In genomic region chr17:79795795-79796569, GRCh38 we compare ENCODE assay signal across 8 cellular contexts. TPM values are rescaled to one million over a fixed set of nuclear protein-coding genes. Genes with fewer than 3 reads are reported as not detected.
DNase-seq lines count a peak whose midpoint lies in the region; FAIRE-seq and TF ChIP-seq lines count a peak whose summit lies in the region.

No MANE protein-coding gene starts in this region.

- H3K4me3 Mint-ChIP-seq in activated CD4-positive, alpha-beta T cell treated with anti-CD3 and anti-CD28 coated beads, Interleukin-2, amount 10 ng/mL, durations not matched to agents 24 days and 14 days = peak overlapping the region; percentile 85
- H3K4me3 Mint-ChIP-seq in activated CD4-positive, alpha-beta memory T cell treated with anti-CD3 and anti-CD28 coated beads for 36 hours = peak overlapping the region; percentile 76

- H3K27me3 ChIP-seq in keratinocyte (ENCODE audit: control insufficient read depth, extremely low read depth, insufficient read depth, low read length) (peaks cover 63% of the 10 kb centered on the region), thymus (ENCODE audit: control insufficient read depth, insufficient read depth) (peaks cover 70% of the 10 kb centered on the region)

- intact Hi-C loops in activated CD4-positive, alpha-beta T cell treated with anti-CD3 and anti-CD28 coated beads, Interleukin-2, amount 10 ng/mL, durations not matched to agents 24 days and 14 days (cut with micrococcal nuclease) = loop anchor here (2.0 to 5.0 kb wide), 4 partner anchors 15 to 241 kb away; partner anchors contain the start of genes CBX2, CCDC40 and TBC1D16
- intact Hi-C loops in activated CD4-positive, alpha-beta memory T cell treated with anti-CD3 and anti-CD28 coated beads for 36 hours (cut with micrococcal nuclease) = loop anchor here (2.0 to 5.0 kb wide), 2 partner anchors 15 to 49 kb away; no protein-coding TSS in a partner anchor

- no peaks in the 10 kb centered on the region for H4K20me1 ChIP-seq in keratinocyte (ENCODE audit: control insufficient read depth, extremely low read depth, insufficient read depth, low read length)

- CTCF ChIA-PET in activated CD4-positive, alpha-beta memory T cell treated with anti-CD3 and anti-CD28 coated beads for 36 hours (lab: Charles Lee) = interaction anchor here (0.9 to 2.5 kb wide), 9 partner anchors 12 to 196 kb away, joined by 3 to 20 read pairs (median 5); partner anchors contain the start of gene CBX4

- no peaks in the 10 kb centered on the region for H3K79me2 ChIP-seq in keratinocyte (ENCODE audit: control insufficient read depth, insufficient read depth, low read length)

- peaks cover 41% of the 10 kb centered on the region for H3K4me1 ChIP-seq in keratinocyte (ENCODE audit: control insufficient read depth, extremely low read depth, insufficient read depth, low read length)
- peaks cover 37% of the 10 kb centered on the region for H3K4me1 ChIP-seq in thymus (ENCODE audit: control insufficient read depth, insufficient read depth, low read length)

- WGBS in thymus = 43% methylated on average over 14 of the region's 14 CpGs

- POLR2A ChIA-PET in activated CD4-positive, alpha-beta memory T cell treated with anti-CD3 and anti-CD28 coated beads for 36 hours (lab: Charles Lee) = interaction anchor here (1.1 to 3.8 kb wide), 2 partner anchors 41 to 43 kb away, joined by 3 to 23 read pairs; partner anchors contain the start of gene CBX4

- H3K9ac ChIP-seq in keratinocyte (ENCODE audit: control insufficient read depth, extremely low read depth, insufficient read depth, low read length) = peak overlapping the region; percentile 78

- DNase-seq in activated CD4-positive, alpha-beta T cell treated with anti-CD3 and anti-CD28 coated beads, Interleukin-2, amount 10 ng/mL, durations not matched to agents 24 days and 14 days = no peak
- no peak for DNase-seq in activated CD4-positive, alpha-beta T cell treated with anti-CD3 and anti-CD28 coated beads for 4 hours
- no peak for DNase-seq in activated CD4-positive, alpha-beta memory T cell treated with anti-CD3 and anti-CD28 coated beads for 36 hours
- DNase-seq in keratinocyte (ENCODE audit: low read depth, low spot score) = no peak
- DNase-seq in NCI-H2081 (lab: John Stamatoyannopoulos, UW) = no peak
- no peak for DNase-seq in D721Med (ENCODE audit: insufficient read length, low spot score)
- no peak for DNase-seq in LoVo (ENCODE audit: low spot score)

- peaks cover 27% of the 10 kb centered on the region for H3K4me1 Mint-ChIP-seq in activated CD4-positive, alpha-beta T cell treated with anti-CD3 and anti-CD28 coated beads, Interleukin-2, amount 10 ng/mL, durations not matched to agents 24 days and 14 days
- H3K4me1 Mint-ChIP-seq in activated CD4-positive, alpha-beta memory T cell treated with anti-CD3 and anti-CD28 coated beads for 36 hours (ENCODE audit: low read depth) = peaks cover 31% of the 10 kb centered on the region

- no peaks in the 10 kb centered on the region for H3K9me1 ChIP-seq in keratinocyte (ENCODE audit: control insufficient read depth, extremely low read depth, insufficient read depth, low read length)

- H3K9me3 ChIP-seq in keratinocyte (ENCODE audit: control insufficient read depth, low read depth, low read length) (no peaks in the 10 kb centered on the region), thymus (ENCODE audit: control insufficient read depth) (peaks cover 3% of the 10 kb centered on the region)

- dilution Hi-C loops in keratinocyte (cut with MboI; ENCODE audit: extremely low pct_ligation_motif_present, low sequenced_read_pairs) = no loop called here

- H3K27ac ChIP-seq in keratinocyte (ENCODE audit: control insufficient read depth, insufficient read depth, low read length) (no peak overlapping the region), thymus (ENCODE audit: low read depth) (no peak overlapping the region)

- peak overlapping the region; percentile 72 for H3K27ac Mint-ChIP-seq in activated CD4-positive, alpha-beta T cell treated with anti-CD3 and anti-CD28 coated beads, Interleukin-2, amount 10 ng/mL, durations not matched to agents 24 days and 14 days
- H3K27ac Mint-ChIP-seq in activated CD4-positive, alpha-beta memory T cell treated with anti-CD3 and anti-CD28 coated beads for 36 hours = no peak overlapping the region

- FAIRE-seq in keratinocyte (lab: Jason Lieb, UNC) (no peak), D721Med (lab: Jason Lieb, UNC) (no peak)

- H3K27me3 Mint-ChIP-seq in activated CD4-positive, alpha-beta T cell treated with anti-CD3 and anti-CD28 coated beads, Interleukin-2, amount 10 ng/mL, durations not matched to agents 24 days and 14 days = peaks cover 38% of the 10 kb centered on the region
- peaks cover 33% of the 10 kb centered on the region for H3K27me3 Mint-ChIP-seq in activated CD4-positive, alpha-beta memory T cell treated with anti-CD3 and anti-CD28 coated beads for 36 hours

- H3K4me3 ChIP-seq in keratinocyte (ENCODE audit: control insufficient read depth in 2 of 3, extremely low read depth in 1 of 3, insufficient read depth in 2 of 3, low read depth in 1 of 3, low read length in 3 of 3) = peak overlapping the region; percentile 73 to 82 (median 75)
- H3K4me3 ChIP-seq in thymus (ENCODE audit: low read length) = peak overlapping the region; percentile 64

- TF ChIP-seq CTCF in keratinocyte (optimal IDR thresholded peaks at IDR 0.05 in 1 of 3, IDR thresholded peaks at IDR 0.05 in 1 of 3, conservative IDR thresholded peaks at IDR 0.05 in 1 of 3; ENCODE audit: extremely low read depth in 1 of 3, insufficient read depth in 2 of 3, low read length in 3 of 3) (no peak), D721Med (IDR thresholded peaks at IDR 0.05; ENCODE audit: insufficient read depth, missing control alignments) (no peak)

- H3K36me3 Mint-ChIP-seq in activated CD4-positive, alpha-beta T cell treated with anti-CD3 and anti-CD28 coated beads, Interleukin-2, amount 10 ng/mL, durations not matched to agents 24 days and 14 days (ENCODE audit: low read depth) = peaks cover 25% of the 10 kb centered on the region
- no peaks in the 10 kb centered on the region for H3K36me3 Mint-ChIP-seq in activated CD4-positive, alpha-beta memory T cell treated with anti-CD3 and anti-CD28 coated beads for 36 hours

- H3K36me3 ChIP-seq in keratinocyte (ENCODE audit: control insufficient read depth in 2 of 2, extremely low read depth in 1 of 2, insufficient read depth in 2 of 2, low read length in 2 of 2) (peaks cover 6 to 8% of the 10 kb centered on the region in 2 experiments), thymus (ENCODE audit: control insufficient read depth, insufficient read depth) (peaks cover 15% of the 10 kb centered on the region)

- peak overlapping the region; percentile 28 for H2AFZ ChIP-seq in keratinocyte (ENCODE audit: control insufficient read depth, low read length)

- H3K4me2 ChIP-seq in keratinocyte (ENCODE audit: control insufficient read depth, extremely low read depth, insufficient read depth, low read depth, low read length) = peak overlapping the region; percentile 88

- H3K9me3 Mint-ChIP-seq in activated CD4-positive, alpha-beta T cell treated with anti-CD3 and anti-CD28 coated beads, Interleukin-2, amount 10 ng/mL, durations not matched to agents 24 days and 14 days = peaks cover 4% of the 10 kb centered on the region
- H3K9me3 Mint-ChIP-seq in activated CD4-positive, alpha-beta memory T cell treated with anti-CD3 and anti-CD28 coated beads for 36 hours = no peaks in the 10 kb centered on the region

RNA-seq across cellular contexts. Expression of gene CBX8, which starts 0.9 kb away (rescaled TPM):
- 9.4 TPM in 2 replicates for total RNA-seq in activated CD4-positive, alpha-beta T cell treated with anti-CD3 and anti-CD28 coated beads, Interleukin-2, amount 10 ng/mL, durations not matched to agents 24 days and 14 days
- total RNA-seq in activated CD4-positive, alpha-beta memory T cell treated with anti-CD3 and anti-CD28 coated beads for 36 hours = 1 to 10 TPM; 4.5 to 4.6 TPM
- polyA plus RNA-seq in keratinocyte (0.22 to 0.49 TPM (median 0.24 TPM) in 3 replicates), thymus (12.8 TPM)
- 0.31 TPM for polyA plus RNA-seq in keratinocyte (2011; ENCODE audit: low read depth)
- 0.29 and 0.86 TPM in 2 replicates for polyA plus RNA-seq in keratinocyte (2011; cell fraction: cytosol; rRNA removed)
- polyA plus RNA-seq in keratinocyte (2011; cell fraction: nucleus; rRNA removed) = 0.67 and 1.5 TPM in 2 replicates
- polyA plus RNA-seq in keratinocyte (2012; ENCODE audit: low replicate concordance) = 2.2 and 2.8 TPM in 2 replicates
- polyA minus RNA-seq in keratinocyte = 0.13 to 0.38 TPM (median 0.36 TPM) in 3 replicates
- polyA minus RNA-seq in keratinocyte (2011; cell fraction: cytosol; rRNA and poly(A)+ RNA removed) = not detected
- polyA minus RNA-seq in keratinocyte (2011; cell fraction: nucleus; rRNA and poly(A)+ RNA removed) = 0.53 and 1.9 TPM in 2 replicates

RNA-seq across cellular contexts. Expression of gene CBX2, which starts 18.0 kb away (rescaled TPM):
- 7.5 and 8.2 TPM in 2 replicates for total RNA-seq in activated CD4-positive, alpha-beta T cell treated with anti-CD3 and anti-CD28 coated beads, Interleukin-2, amount 10 ng/mL, durations not matched to agents 24 days and 14 days
- total RNA-seq in activated CD4-positive, alpha-beta memory T cell treated with anti-CD3 and anti-CD28 coated beads for 36 hours = 1 to 10 TPM; 2.5 to 3.1 TPM
- polyA plus RNA-seq in keratinocyte = 1.7 to 2.3 TPM (median 1.8 TPM) in 3 replicates
- polyA plus RNA-seq in keratinocyte (2011; ENCODE audit: low read depth) = 0.32 TPM
- 1.1 and 1.8 TPM in 2 replicates for polyA plus RNA-seq in keratinocyte (2011; cell fraction: cytosol; rRNA removed)
- polyA plus RNA-seq in keratinocyte (2011; cell fraction: nucleus; rRNA removed) = 3.6 and 4.7 TPM in 2 replicates
- polyA plus RNA-seq in keratinocyte (2012; ENCODE audit: low replicate concordance) = 0.93 and 2.2 TPM in 2 replicates
- 2.2 to 3.3 TPM (median 2.4 TPM) in 3 replicates for polyA minus RNA-seq in keratinocyte
- 2.3 TPM for polyA minus RNA-seq in keratinocyte (2011; cell fraction: cytosol; rRNA and poly(A)+ RNA removed)
- polyA minus RNA-seq in keratinocyte (2011; cell fraction: nucleus; rRNA and poly(A)+ RNA removed) = 2.2 and 3.3 TPM in 2 replicates
- polyA plus RNA-seq in thymus = 4.4 TPM

RNA-seq across cellular contexts. Expression of gene CBX4, which starts 43.3 kb away (rescaled TPM):
- 18.5 and 19.4 TPM in 2 replicates for total RNA-seq in activated CD4-positive, alpha-beta T cell treated with anti-CD3 and anti-CD28 coated beads, Interleukin-2, amount 10 ng/mL, durations not matched to agents 24 days and 14 days
- total RNA-seq in activated CD4-positive, alpha-beta memory T cell treated with anti-CD3 and anti-CD28 coated beads for 36 hours = 10 to 100 TPM; 14.0 to 14.2 TPM
- 5.4 to 11.0 TPM (median 7.0 TPM) in 3 replicates for polyA plus RNA-seq in keratinocyte
- polyA plus RNA-seq in keratinocyte (2011; ENCODE audit: low read depth) = 26.5 TPM
- 3.5 and 6.7 TPM in 2 replicates for polyA plus RNA-seq in keratinocyte (2011; cell fraction: cytosol; rRNA removed)
- polyA plus RNA-seq in keratinocyte (2011; cell fraction: nucleus; rRNA removed) = 9.5 and 9.7 TPM in 2 replicates
- 8.2 and 21.9 TPM in 2 replicates for polyA plus RNA-seq in keratinocyte (2012; ENCODE audit: low replicate concordance)
- 1.8 to 6.5 TPM (median 2.7 TPM) in 3 replicates for polyA minus RNA-seq in keratinocyte
- 17.5 TPM for polyA minus RNA-seq in keratinocyte (2011; cell fraction: cytosol; rRNA and poly(A)+ RNA removed)
- 12.8 and 12.9 TPM in 2 replicates for polyA minus RNA-seq in keratinocyte (2011; cell fraction: nucleus; rRNA and poly(A)+ RNA removed)
- polyA plus RNA-seq in thymus = 32.1 TPM
